In genomic region chr3:4570840-4571621, GRCh38 we compare ENCODE assay signal across 14 cellular contexts.
DNase-seq lines count a peak whose midpoint lies in the region; ATAC-seq, FAIRE-seq and TF ChIP-seq lines count a peak whose summit lies in the region.
"Had no signal": no experiment of that assay in that cellular context is flagged by ENCODE, and none has a peak within 500 bp of the region (broad histone marks: within the 10 kb centered on the region; RNA-seq: fewer than 3 reads in every experiment).

No MANE protein-coding gene starts in this region.

- CTCF ChIA-PET in activated naive CD4-positive, alpha-beta T cell treated with anti-CD3 and anti-CD28 coated beads for 36 hours (lab: Charles Lee) = interaction anchor here (0.8 to 3.2 kb wide), 4 partner anchors 32 to 220 kb away, joined by 3 to 14 read pairs (median 12); no protein-coding TSS in a partner anchor
- CTCF ChIA-PET in GM12878 (lab: Yijun Ruan, JAX) = interaction anchor here (0.8 to 2.5 kb wide), 14 partner anchors 8 to 220 kb away, joined by 3 to 15 read pairs (median 4); partner anchors contain the start of gene ITPR1

- no peak for TF ChIP-seq RAD21 in GM12878 (IDR thresholded peaks at IDR 0.05; ENCODE audit: insufficient read depth, low read depth, low read length)

- H3K9ac ChIP-seq in GM12878 (ENCODE audit: control insufficient read depth, insufficient read depth, low read length) = no peak overlapping the region

- intact Hi-C loops in activated naive CD4-positive, alpha-beta T cell treated with anti-CD3 and anti-CD28 coated beads for 36 hours (cut with micrococcal nuclease) = loop anchor here (1.0 kb wide), 1 partner anchor 220 kb away; no protein-coding TSS in a partner anchor
- intact Hi-C loops in GM12878 (cut with micrococcal nuclease; ENCODE audit: unreplicated experiment) = loop anchor here (2.0 kb wide), 1 partner anchor 220 kb away; no protein-coding TSS in a partner anchor
- intact Hi-C loops in stomach (cut with DNase I; ENCODE audit: low total_unique reads) = no loop called here

- H3K4me3 ChIP-seq in GM12878 (no peak overlapping the region), stomach (no peak overlapping the region)

- ATAC-seq in GM12878 (peak; percentile 93), HG02840 (IDR thresholded peaks at IDR 0.05; ENCODE audit: low FRiP score, unreplicated experiment) (no peak)
- ATAC-seq in stimulated activated effector memory CD8-positive, alpha-beta T cell treated with anti-CD3 and anti-CD28 coated beads, Interleukin-12 subunit alpha, Interleukin-12 subunit beta, amount 100 ng/mL, for 72 hours = peak; percentile 91

- no peaks in the 10 kb centered on the region for H3K27me3 ChIP-seq in GM12878 (replicated peaks in 1 of 2; ENCODE audit: control insufficient read depth in 2 of 2, insufficient read depth in 2 of 2, low read length in 1 of 2)
- no peaks in the 10 kb centered on the region for H3K27me3 ChIP-seq in stomach

- no peak overlapping the region for H3K4me3 Mint-ChIP-seq in activated naive CD4-positive, alpha-beta T cell treated with anti-CD3 and anti-CD28 coated beads for 36 hours
- no peak overlapping the region for H3K4me3 Mint-ChIP-seq in stimulated activated effector memory CD8-positive, alpha-beta T cell treated with anti-CD3 and anti-CD28 coated beads, Interleukin-12 subunit alpha, Interleukin-12 subunit beta, amount 100 ng/mL, for 72 hours
- H3K4me3 Mint-ChIP-seq: activated T-cell treated with anti-CD3 and anti-CD28 coated beads, Interleukin-2, amount 50 U/mL, for 24 hours had no signal

- H3K4me1 Mint-ChIP-seq in activated naive CD4-positive, alpha-beta T cell treated with anti-CD3 and anti-CD28 coated beads for 36 hours (ENCODE audit: low read depth) = peaks cover 8% of the 10 kb centered on the region
- H3K4me1 Mint-ChIP-seq in stimulated activated effector memory CD8-positive, alpha-beta T cell treated with anti-CD3 and anti-CD28 coated beads, Interleukin-12 subunit alpha, Interleukin-12 subunit beta, amount 100 ng/mL, for 72 hours = peaks cover 39% of the 10 kb centered on the region

- H3K36me3 Mint-ChIP-seq in activated naive CD4-positive, alpha-beta T cell treated with anti-CD3 and anti-CD28 coated beads for 36 hours (ENCODE audit: low read depth) = no peaks in the 10 kb centered on the region
- no peaks in the 10 kb centered on the region for H3K36me3 Mint-ChIP-seq in stimulated activated effector memory CD8-positive, alpha-beta T cell treated with anti-CD3 and anti-CD28 coated beads, Interleukin-12 subunit alpha, Interleukin-12 subunit beta, amount 100 ng/mL, for 72 hours

- no peaks in the 10 kb centered on the region; a peak in 1 of 4 replicates for H3K36me3 ChIP-seq in GM12878 (ENCODE audit: control insufficient read depth in 2 of 2, insufficient read depth in 2 of 2, low read length in 1 of 2)
- H3K36me3 ChIP-seq in stomach = no peaks in the 10 kb centered on the region

- H3K27ac ChIP-seq in GM12878 (ENCODE audit: control insufficient read depth, insufficient read depth) (no peak overlapping the region), stomach (no peak overlapping the region)

- no peaks in the 10 kb centered on the region for H3K27me3 Mint-ChIP-seq in activated naive CD4-positive, alpha-beta T cell treated with anti-CD3 and anti-CD28 coated beads for 36 hours (ENCODE audit: low read depth)
- H3K27me3 Mint-ChIP-seq: activated T-cell treated with anti-CD3 and anti-CD28 coated beads, Interleukin-2, amount 50 U/mL, for 24 hours had no signal

- H3K79me2 ChIP-seq in GM12878 (ENCODE audit: control insufficient read depth, insufficient read depth, low read length) = no peaks in the 10 kb centered on the region; the same call in 1 of the 2 replicates

- TF ChIP-seq CTCF in GM12878 (IDR thresholded peaks at IDR 0.05 in 2 of 3, conservative IDR thresholded peaks at IDR 0.05 in 1 of 3; ENCODE audit: control insufficient read depth in 2 of 3, extremely low read depth in 1 of 3, insufficient read depth in 1 of 3, low read depth in 3 of 3, low read length in 3 of 3) = no peak
- TF ChIP-seq CTCF in stomach (IDR thresholded peaks at IDR 0.05) = no peak

- no peak overlapping the region for H3K27ac Mint-ChIP-seq in activated naive CD4-positive, alpha-beta T cell treated with anti-CD3 and anti-CD28 coated beads for 36 hours
- no peak overlapping the region for H3K27ac Mint-ChIP-seq in stimulated activated effector memory CD8-positive, alpha-beta T cell treated with anti-CD3 and anti-CD28 coated beads, Interleukin-12 subunit alpha, Interleukin-12 subunit beta, amount 100 ng/mL, for 72 hours
- H3K27ac Mint-ChIP-seq: activated T-cell treated with anti-CD3 and anti-CD28 coated beads, Interleukin-2, amount 50 U/mL, for 24 hours had no signal

- POLR2A ChIA-PET in GM12878 (lab: Charles Lee) = interaction anchor here (0.6 kb wide), 1 partner anchor 78 kb away, joined by 4 read pairs; the partner anchor contains the start of gene ITPR1

- DNase-seq in activated naive CD4-positive, alpha-beta T cell treated with anti-CD3 and anti-CD28 coated beads for 36 hours = peak; percentile 24
- DNase-seq in activated naive CD4-positive, alpha-beta T cell treated with anti-CD3 and anti-CD28 coated beads, Interleukin-2, amount 50 U/mL, for 16 hours = no peak
- DNase-seq in KG1 (lab: John Stamatoyannopoulos, UW) = peak; percentile 18
- no peak for DNase-seq in GM12878 (ENCODE audit: low read depth, low spot score)
- no peak for DNase-seq in stimulated activated effector memory CD8-positive, alpha-beta T cell treated with anti-CD3 and anti-CD28 coated beads, Interleukin-12 subunit alpha, Interleukin-12 subunit beta, amount 100 ng/mL, for 72 hours (ENCODE audit: low spot score in 2 of 2)
- no peak for DNase-seq in dedifferentiated amniotic fluid mesenchymal stem cell (ENCODE audit: extremely low spot score)
- DNase-seq in stomach = no peak
- DNase-seq: activated T-cell treated with anti-CD3 and anti-CD28 coated beads, Interleukin-2, amount 50 U/mL, for 24 hours; anterior cingulate cortex; COR-L47; cortex of kidney; NCI-H1105; NCI-H226 had no signal

- WGBS in GM12878 (ENCODE audit: insufficient coverage, insufficient replicate concordance, low lambda C conversion rate, missing lambda C conversion rate) = 71% methylated on average over 7 of the region's 7 CpGs
- 66 to 84% (median 75%) methylated on average over 7 of the region's 7 CpGs for WGBS in stomach, 5 donors

- SMC1A ChIA-PET in GM12878 (lab: Charles Lee; ENCODE audit: uncharacterized antibody, unreplicated experiment) = interaction anchor here (0.6 to 3.7 kb wide), 10 partner anchors 13 to 489 kb away, joined by 3 to 15 read pairs (median 4); no protein-coding TSS in a partner anchor

- H3K4me1 ChIP-seq in GM12878 (ENCODE audit: control insufficient read depth, insufficient read depth, low read length) (no peaks in the 10 kb centered on the region; the same call in 1 of the 2 replicates), stomach (peaks cover 3 to 18% (median 8%) of the 10 kb centered on the region in 4 donors)

- H3K4me2 ChIP-seq in GM12878 (ENCODE audit: control insufficient read depth, insufficient read depth) = no peak overlapping the region

- peaks cover 5% of the 10 kb centered on the region; the same call in 1 of the 2 replicates for H4K20me1 ChIP-seq in GM12878 (ENCODE audit: control insufficient read depth, insufficient read depth)

- peak; percentile 7 for FAIRE-seq in GM12878 (lab: Jason Lieb, UNC)

- TF ChIP-seq EP300 in GM12878 (IDR thresholded peaks at IDR 0.05; ENCODE audit: borderline replicate concordance in 1 of 2, control insufficient read depth in 1 of 2, low read depth in 2 of 2, low read length in 2 of 2) (no peak), stomach (IDR thresholded peaks at IDR 0.05) (no peak)

- no peaks in the 10 kb centered on the region for H3K9me3 Mint-ChIP-seq in activated naive CD4-positive, alpha-beta T cell treated with anti-CD3 and anti-CD28 coated beads for 36 hours
- no peaks in the 10 kb centered on the region for H3K9me3 Mint-ChIP-seq in stimulated activated effector memory CD8-positive, alpha-beta T cell treated with anti-CD3 and anti-CD28 coated beads, Interleukin-12 subunit alpha, Interleukin-12 subunit beta, amount 100 ng/mL, for 72 hours
- H3K9me3 Mint-ChIP-seq: activated T-cell treated with anti-CD3 and anti-CD28 coated beads, Interleukin-2, amount 50 U/mL, for 24 hours had no signal

- no TSS peak for BruUV-seq in GM12878 (replicated peaks; lab: Mats Ljungman, UMichigan)

- no peaks in the 10 kb centered on the region for H3K9me3 ChIP-seq in GM12878 (replicated peaks; ENCODE audit: control insufficient read depth, insufficient read depth, low read length)
- no peaks in the 10 kb centered on the region for H3K9me3 ChIP-seq in stomach

- in situ Hi-C loops in GM12878 (cut with MboI) = no loop called here

- no peak overlapping the region for H2AFZ ChIP-seq in GM12878 (ENCODE audit: control insufficient read depth, low read depth, low read length)

- TF ChIP-seq POLR2A in GM12878 (IDR thresholded peaks at IDR 0.05; ENCODE audit: low read depth, low read length) (no peak), stomach (IDR thresholded peaks at IDR 0.05) (no peak)

- RAD21 ChIA-PET in GM12878 (lab: Charles Lee; ENCODE audit: unreplicated experiment) = interaction anchor here (0.7 to 2.4 kb wide), 3 partner anchors 76 to 220 kb away, joined by 4 to 8 read pairs (median 6); partner anchors contain the start of gene ITPR1

TF ChIP-seq in GM12878, 131 proteins besides CTCF, POLR2A, EP300 and RAD21:
- TF ChIP-seq TCF7 (IDR thresholded peaks at IDR 0.05; ENCODE audit: borderline replicate concordance) (no peak), RUNX3 (IDR thresholded peaks at IDR 0.05; ENCODE audit: low read length) (0 out of 2 replicates have a peak, but pooled peaks have one; percentile 14), IRF4 (IDR thresholded peaks at IDR 0.05; ENCODE audit: low read depth, low read length) (no peak)
TF ChIP-seq in GM12878: peak in this region for 1.

Comparison
In these comparisons a context has a peak if more than half of its experiments do, and no peak if none do; other contexts are left out.
1. DNase-seq: peak in activated naive CD4-positive, alpha-beta T cell treated with anti-CD3 and anti-CD28 coated beads for 36 hours (single experiment) and KG1 (single experiment); none in activated naive CD4-positive, alpha-beta T cell treated with anti-CD3 and anti-CD28 coated beads, Interleukin-2, amount 50 U/mL, for 16 hours (single experiment), GM12878 (single experiment), stimulated activated effector memory CD8-positive, alpha-beta T cell treated with anti-CD3 and anti-CD28 coated beads, Interleukin-12 subunit alpha, Interleukin-12 subunit beta, amount 100 ng/mL, for 72 hours (0 of 2), dedifferentiated amniotic fluid mesenchymal stem cell (single experiment) and stomach (single experiment).